Comparison of ENCODE assay signal across 1 cellular context in the genomic region with DNA sequence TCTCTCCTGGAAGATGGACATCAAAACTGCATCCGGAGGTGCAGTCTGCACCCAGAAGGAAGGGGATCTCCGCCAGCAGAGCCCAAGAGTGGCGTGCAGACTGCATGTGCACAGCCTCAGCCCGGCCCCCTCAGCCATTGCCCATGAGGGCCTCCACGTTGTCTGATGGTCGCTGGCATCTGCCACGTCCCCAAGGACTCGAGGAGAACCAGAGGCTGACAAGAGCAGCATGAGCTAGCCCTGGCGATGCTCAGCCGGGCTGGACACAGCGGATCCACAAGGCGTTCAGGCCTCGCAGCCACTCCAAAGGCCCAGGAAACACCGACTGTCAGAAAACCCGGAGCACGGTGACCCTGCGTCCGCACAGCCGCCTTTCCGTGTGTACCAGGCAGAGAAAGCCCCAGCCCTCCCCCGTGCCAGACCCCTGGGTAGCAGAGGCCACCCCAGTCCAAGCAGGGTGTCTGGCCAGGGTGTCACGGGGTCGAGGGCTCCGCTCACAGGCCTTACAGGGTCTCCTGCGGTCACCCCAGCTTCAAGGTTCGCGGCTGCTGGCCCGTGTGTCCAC.
TF ChIP-seq lines count a peak whose summit lies in the region.

No MANE protein-coding gene starts in this region.

TF ChIP-seq in GM12878, 131 proteins besides CTCF, POLR2A, EP300 and RAD21 (continued from another document):
- TF ChIP-seq, protein P1, sequence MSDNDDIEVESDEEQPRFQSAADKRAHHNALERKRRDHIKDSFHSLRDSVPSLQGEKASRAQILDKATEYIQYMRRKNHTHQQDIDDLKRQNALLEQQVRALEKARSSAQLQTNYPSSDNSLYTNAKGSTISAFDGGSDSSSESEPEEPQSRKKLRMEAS (IDR thresholded peaks at IDR 0.05; ENCODE audit: low read depth, low read length): no peak
- TF ChIP-seq, protein P2, sequence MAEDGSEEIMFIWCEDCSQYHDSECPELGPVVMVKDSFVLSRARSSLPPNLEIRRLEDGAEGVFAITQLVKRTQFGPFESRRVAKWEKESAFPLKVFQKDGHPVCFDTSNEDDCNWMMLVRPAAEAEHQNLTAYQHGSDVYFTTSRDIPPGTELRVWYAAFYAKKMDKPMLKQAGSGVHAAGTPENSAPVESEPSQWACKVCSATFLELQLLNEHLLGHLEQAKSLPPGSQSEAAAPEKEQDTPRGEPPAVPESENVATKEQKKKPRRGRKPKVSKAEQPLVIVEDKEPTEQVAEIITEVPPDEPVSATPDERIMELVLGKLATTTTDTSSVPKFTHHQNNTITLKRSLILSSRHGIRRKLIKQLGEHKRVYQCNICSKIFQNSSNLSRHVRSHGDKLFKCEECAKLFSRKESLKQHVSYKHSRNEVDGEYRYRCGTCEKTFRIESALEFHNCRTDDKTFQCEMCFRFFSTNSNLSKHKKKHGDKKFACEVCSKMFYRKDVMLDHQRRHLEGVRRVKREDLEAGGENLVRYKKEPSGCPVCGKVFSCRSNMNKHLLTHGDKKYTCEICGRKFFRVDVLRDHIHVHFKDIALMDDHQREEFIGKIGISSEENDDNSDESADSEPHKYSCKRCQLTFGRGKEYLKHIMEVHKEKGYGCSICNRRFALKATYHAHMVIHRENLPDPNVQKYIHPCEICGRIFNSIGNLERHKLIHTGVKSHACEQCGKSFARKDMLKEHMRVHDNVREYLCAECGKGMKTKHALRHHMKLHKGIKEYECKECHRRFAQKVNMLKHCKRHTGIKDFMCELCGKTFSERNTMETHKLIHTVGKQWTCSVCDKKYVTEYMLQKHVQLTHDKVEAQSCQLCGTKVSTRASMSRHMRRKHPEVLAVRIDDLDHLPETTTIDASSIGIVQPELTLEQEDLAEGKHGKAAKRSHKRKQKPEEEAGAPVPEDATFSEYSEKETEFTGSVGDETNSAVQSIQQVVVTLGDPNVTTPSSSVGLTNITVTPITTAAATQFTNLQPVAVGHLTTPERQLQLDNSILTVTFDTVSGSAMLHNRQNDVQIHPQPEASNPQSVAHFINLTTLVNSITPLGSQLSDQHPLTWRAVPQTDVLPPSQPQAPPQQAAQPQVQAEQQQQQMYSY (CRISPR knock-in tag; IDR thresholded peaks at IDR 0.05): no peak
- TF ChIP-seq SIX5 (IDR thresholded peaks at IDR 0.05; ENCODE audit: low read depth, low read length, severe bottlenecking) (no peak), CBX5 (IDR thresholded peaks at IDR 0.05; ENCODE audit: low read depth) (no peak), SUPT20H (IDR thresholded peaks at IDR 0.05; ENCODE audit: borderline replicate concordance, control insufficient read depth, low read depth, low read length) (no peak)
- TF ChIP-seq, protein P3, sequence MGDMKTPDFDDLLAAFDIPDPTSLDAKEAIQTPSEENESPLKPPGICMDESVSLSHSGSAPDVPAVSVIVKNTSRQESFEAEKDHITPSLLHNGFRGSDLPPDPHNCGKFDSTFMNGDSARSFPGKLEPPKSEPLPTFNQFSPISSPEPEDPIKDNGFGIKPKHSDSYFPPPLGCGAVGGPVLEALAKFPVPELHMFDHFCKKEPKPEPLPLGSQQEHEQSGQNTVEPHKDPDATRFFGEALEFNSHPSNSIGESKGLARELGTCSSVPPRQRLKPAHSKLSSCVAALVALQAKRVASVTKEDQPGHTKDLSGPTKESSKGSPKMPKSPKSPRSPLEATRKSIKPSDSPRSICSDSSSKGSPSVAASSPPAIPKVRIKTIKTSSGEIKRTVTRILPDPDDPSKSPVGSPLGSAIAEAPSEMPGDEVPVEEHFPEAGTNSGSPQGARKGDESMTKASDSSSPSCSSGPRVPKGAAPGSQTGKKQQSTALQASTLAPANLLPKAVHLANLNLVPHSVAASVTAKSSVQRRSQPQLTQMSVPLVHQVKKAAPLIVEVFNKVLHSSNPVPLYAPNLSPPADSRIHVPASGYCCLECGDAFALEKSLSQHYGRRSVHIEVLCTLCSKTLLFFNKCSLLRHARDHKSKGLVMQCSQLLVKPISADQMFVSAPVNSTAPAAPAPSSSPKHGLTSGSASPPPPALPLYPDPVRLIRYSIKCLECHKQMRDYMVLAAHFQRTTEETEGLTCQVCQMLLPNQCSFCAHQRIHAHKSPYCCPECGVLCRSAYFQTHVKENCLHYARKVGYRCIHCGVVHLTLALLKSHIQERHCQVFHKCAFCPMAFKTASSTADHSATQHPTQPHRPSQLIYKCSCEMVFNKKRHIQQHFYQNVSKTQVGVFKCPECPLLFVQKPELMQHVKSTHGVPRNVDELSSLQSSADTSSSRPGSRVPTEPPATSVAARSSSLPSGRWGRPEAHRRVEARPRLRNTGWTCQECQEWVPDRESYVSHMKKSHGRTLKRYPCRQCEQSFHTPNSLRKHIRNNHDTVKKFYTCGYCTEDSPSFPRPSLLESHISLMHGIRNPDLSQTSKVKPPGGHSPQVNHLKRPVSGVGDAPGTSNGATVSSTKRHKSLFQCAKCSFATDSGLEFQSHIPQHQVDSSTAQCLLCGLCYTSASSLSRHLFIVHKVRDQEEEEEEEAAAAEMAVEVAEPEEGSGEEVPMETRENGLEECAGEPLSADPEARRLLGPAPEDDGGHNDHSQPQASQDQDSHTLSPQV (IDR thresholded peaks at IDR 0.05): no peak
